8 cellular contexts compared by ENCODE assay signal in genomic region chr1:100132566-100133477, GRCh38.
DNase-seq lines count a peak whose midpoint lies in the region; ATAC-seq, FAIRE-seq and TF ChIP-seq lines count a peak whose summit lies in the region.

SASS6 (minus strand) TSS chr1:100132930; CDS start chr1:100132814, 116 bp downstream.
TRMT13 (plus strand) TSS chr1:100133163; CDS start chr1:100133169, 6 bp downstream.

- peak within 1 kb of the TSS; percentile 98 for H3K4me3 Mint-ChIP-seq in central memory CD8-positive, alpha-beta T cell

- H3K4me1 Mint-ChIP-seq in central memory CD8-positive, alpha-beta T cell: peaks cover 25% of the 10 kb centered on the region

- peak within 1 kb of the TSS; percentile 72 for H3K4me3 ChIP-seq in AG09309 (ENCODE audit: control insufficient read depth, low read depth, low read length)

- no peaks in the 10 kb centered on the region for H3K27me3 Mint-ChIP-seq in central memory CD8-positive, alpha-beta T cell

- peak; percentile 94 for DNase-seq in AG09309 (ENCODE audit: low read depth)
- DNase-seq in NCI-H446 (lab: John Stamatoyannopoulos, UW): peak; percentile 93 to 97
- peak; percentile 92 for DNase-seq in activated CD4-positive, CD25-positive, alpha-beta regulatory T cell treated with anti-CD3 and anti-CD28 coated beads, Interleukin-2, amount 50 U/mL, for 16 hours (ENCODE audit: low read depth, low spot score)
- DNase-seq in central memory CD8-positive, alpha-beta T cell (ENCODE audit: low spot score in 2 of 2): peak; percentile 87 to 89
- peak; percentile 88 for DNase-seq in stimulated activated CD4-positive, alpha-beta T cell treated with anti-CD3 and anti-CD28 coated beads, Interleukin-12 subunit alpha, Interleukin-12 subunit beta, amount 100 ng/mL, for 4 hours

- FAIRE-seq in islet of Langerhans (lab: Jason Lieb, UNC): peak; percentile 97

- H3K27ac Mint-ChIP-seq in central memory CD8-positive, alpha-beta T cell (ENCODE audit: low read depth): peak within 1 kb of the TSS; percentile 98

- no peaks in the 10 kb centered on the region for H3K9me3 Mint-ChIP-seq in central memory CD8-positive, alpha-beta T cell

- H3K36me3 Mint-ChIP-seq in central memory CD8-positive, alpha-beta T cell (ENCODE audit: insufficient read depth): peaks cover 14% of the 10 kb centered on the region

- TF ChIP-seq CTCF in AG09309 (IDR thresholded peaks at IDR 0.05; ENCODE audit: control insufficient read depth, insufficient read depth, low read depth, low read length, missing control alignments): no peak

- ATAC-seq in GM19025 (IDR thresholded peaks at IDR 0.05; ENCODE audit: low read depth, unreplicated experiment) (peak; percentile 92), HG03342 (IDR thresholded peaks at IDR 0.05; ENCODE audit: unreplicated experiment) (peak; percentile 90)
- peak; percentile 97 for ATAC-seq in central memory CD8-positive, alpha-beta T cell (replicated peaks; ENCODE audit: extremely low read depth, poor library complexity, severe bottlenecking)

Comparison
In these comparisons a context has a peak if more than half of its experiments do, and no peak if none do; other contexts are left out.
1. Peak in every context shown above with its lines: DNase-seq, ATAC-seq and H3K4me3 ChIP-seq.